23 cellular contexts compared by ENCODE assay signal in the genomic region with DNA sequence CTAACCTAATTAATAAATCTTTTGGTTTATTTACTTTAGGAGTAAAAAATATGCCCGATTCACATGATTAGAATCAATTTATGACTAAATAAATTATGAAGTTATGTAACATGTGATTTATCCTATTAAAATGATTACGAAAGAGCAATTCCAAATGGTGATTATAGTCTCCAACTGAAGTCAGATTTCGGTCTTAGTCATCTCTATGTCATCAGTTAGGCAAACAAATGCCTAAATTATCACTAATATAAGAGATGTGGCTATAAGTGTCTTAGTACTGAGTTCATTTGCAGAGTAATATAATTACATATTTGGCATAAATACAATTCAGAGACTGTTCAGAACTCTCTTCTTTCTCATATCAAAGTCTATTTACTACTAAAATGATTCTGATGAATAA.
DNase-seq lines count a peak whose midpoint lies in the region; ATAC-seq, FAIRE-seq and TF ChIP-seq lines count a peak whose summit lies in the region.
"Had no signal": no experiment of that assay in that cellular context is flagged by ENCODE, and none has a peak within 500 bp of the region (broad histone marks: within the 10 kb centered on the region; RNA-seq: fewer than 3 reads in every experiment).

No MANE protein-coding gene starts in this region.

- H3K4me1 Mint-ChIP-seq in activated CD8-positive, alpha-beta memory T cell treated with anti-CD3 and anti-CD28 coated beads, Interleukin-2, amount 10 ng/mL, durations not matched to agents 7 days and 5 days, result no peaks in the 10 kb centered on the region
- H3K4me1 Mint-ChIP-seq: activated naive CD4-positive, alpha-beta T cell treated with anti-CD3 and anti-CD28 coated beads, Interleukin-2, amount 50 U/mL, for 24 hours had no signal

- FAIRE-seq in bronchial epithelial cell (lab: Jason Lieb, UNC) (no peak), islet of Langerhans (lab: Jason Lieb, UNC) (peak; percentile 88)
- FAIRE-seq: G401.6, GM12891 had no signal

- no peak for TF ChIP-seq CTCF in bronchial epithelial cell (IDR thresholded peaks at IDR 0.05; ENCODE audit: insufficient read depth, low read length, severe bottlenecking)

- H3K9me3 Mint-ChIP-seq in activated CD8-positive, alpha-beta memory T cell treated with anti-CD3 and anti-CD28 coated beads, Interleukin-2, amount 10 ng/mL, durations not matched to agents 7 days and 5 days (ENCODE audit: low read depth), result no peaks in the 10 kb centered on the region
- H3K9me3 Mint-ChIP-seq: activated CD8-positive, alpha-beta T cell treated with anti-CD3 and anti-CD28 coated beads for 36 hours; activated naive CD4-positive, alpha-beta T cell treated with anti-CD3 and anti-CD28 coated beads, Interleukin-2, amount 50 U/mL, for 24 hours; type B pancreatic cell had no signal

- no peaks in the 10 kb centered on the region for H3K36me3 Mint-ChIP-seq in activated CD8-positive, alpha-beta memory T cell treated with anti-CD3 and anti-CD28 coated beads, Interleukin-2, amount 10 ng/mL, durations not matched to agents 7 days and 5 days
- H3K36me3 Mint-ChIP-seq: activated naive CD4-positive, alpha-beta T cell treated with anti-CD3 and anti-CD28 coated beads, Interleukin-2, amount 50 U/mL, for 24 hours; type B pancreatic cell had no signal

- CTCF ChIA-PET in activated CD8-positive, alpha-beta memory T cell treated with anti-CD3 and anti-CD28 coated beads, Interleukin-2, amount 10 ng/mL, durations not matched to agents 7 days and 5 days (lab: Charles Lee), result no interaction called here

- H3K27ac Mint-ChIP-seq in activated CD8-positive, alpha-beta memory T cell treated with anti-CD3 and anti-CD28 coated beads, Interleukin-2, amount 10 ng/mL, durations not matched to agents 7 days and 5 days, result no peak overlapping the region
- H3K27ac Mint-ChIP-seq: activated CD8-positive, alpha-beta T cell treated with anti-CD3 and anti-CD28 coated beads for 36 hours; activated naive CD4-positive, alpha-beta T cell treated with anti-CD3 and anti-CD28 coated beads, Interleukin-2, amount 50 U/mL, for 24 hours; type B pancreatic cell had no signal

- no peak overlapping the region for H3K4me3 ChIP-seq in bronchial epithelial cell (ENCODE audit: low read depth, low read length)
- H3K4me3 ChIP-seq: dorsolateral prefrontal cortex had no signal

- peaks cover 10% of the 10 kb centered on the region for H3K27me3 Mint-ChIP-seq in activated CD8-positive, alpha-beta memory T cell treated with anti-CD3 and anti-CD28 coated beads, Interleukin-2, amount 10 ng/mL, durations not matched to agents 7 days and 5 days

- H3K36me3 ChIP-seq in bronchial epithelial cell (ENCODE audit: control insufficient read depth, insufficient read depth, low read length), result no peaks in the 10 kb centered on the region
- H3K36me3 ChIP-seq: brain microvascular endothelial cell had no signal

- no peak overlapping the region for H3K4me3 Mint-ChIP-seq in activated CD8-positive, alpha-beta memory T cell treated with anti-CD3 and anti-CD28 coated beads, Interleukin-2, amount 10 ng/mL, durations not matched to agents 7 days and 5 days
- H3K4me3 Mint-ChIP-seq: activated CD8-positive, alpha-beta T cell treated with anti-CD3 and anti-CD28 coated beads for 36 hours; activated naive CD4-positive, alpha-beta T cell treated with anti-CD3 and anti-CD28 coated beads, Interleukin-2, amount 50 U/mL, for 24 hours; type B pancreatic cell had no signal

- DNase-seq in AG08396 (ENCODE audit: low spot score) (peak; percentile 18), NCI-H1105 (lab: John Stamatoyannopoulos, UW) (peak; percentile 31), bronchial epithelial cell (ENCODE audit: low read depth) (peak; percentile 89), superior temporal gyrus (ENCODE audit: extremely low spot score) (no peak)
- no peak for DNase-seq in activated CD8-positive, alpha-beta memory T cell treated with anti-CD3 and anti-CD28 coated beads, Interleukin-2, amount 10 ng/mL, durations not matched to agents 7 days and 5 days
- no peak for DNase-seq in stimulated activated naive CD8-positive, alpha-beta T cell treated with anti-CD3 and anti-CD28 coated beads, Interleukin-15, Interleukin-2, amounts not matched to agents 100 U/mL and 50 U/mL, for 24 hours
- DNase-seq: activated CD4-positive, CD25-positive, alpha-beta regulatory T cell; activated CD8-positive, alpha-beta T cell treated with anti-CD3 and anti-CD28 coated beads for 36 hours; activated T-cell treated with anti-CD3 and anti-CD28 coated beads, Interleukin-2, amount 50 U/mL, for 48 hours; brain microvascular endothelial cell; dorsolateral prefrontal cortex; hypothalamus; KG1; NCI-H1048; NCI-H2107; NCI-H748 treated with DMSO at 0.1 percent for 48 hours; stimulated activated naive CD4-positive, alpha-beta T cell had no signal

- no peaks in the 10 kb centered on the region for H3K27me3 ChIP-seq in bronchial epithelial cell (ENCODE audit: control insufficient read depth, insufficient read depth, low read length)
- H3K27me3 ChIP-seq: brain microvascular endothelial cell, dorsolateral prefrontal cortex had no signal

- no peak for ATAC-seq in activated CD8-positive, alpha-beta memory T cell treated with anti-CD3 and anti-CD28 coated beads, Interleukin-2, amount 10 ng/mL, durations not matched to agents 7 days and 5 days
- no peak for ATAC-seq in HG03039 (IDR thresholded peaks at IDR 0.05; ENCODE audit: unreplicated experiment)
- no peak for ATAC-seq in stimulated activated naive CD8-positive, alpha-beta T cell treated with anti-CD3 and anti-CD28 coated beads, Interleukin-15, Interleukin-2, amounts not matched to agents 100 U/mL and 50 U/mL, for 24 hours
- ATAC-seq: activated CD8-positive, alpha-beta T cell treated with anti-CD3 and anti-CD28 coated beads for 36 hours had no signal

Comparison
In these comparisons a context has a peak if more than half of its experiments do, and no peak if none do; other contexts are left out.
1. DNase-seq: peak in AG08396 (single experiment), NCI-H1105 (single experiment) and bronchial epithelial cell (single experiment); none in activated CD8-positive, alpha-beta memory T cell treated with anti-CD3 and anti-CD28 coated beads, Interleukin-2, amount 10 ng/mL, durations not matched to agents 7 days and 5 days (single experiment), superior temporal gyrus (single experiment) and stimulated activated naive CD8-positive, alpha-beta T cell treated with anti-CD3 and anti-CD28 coated beads, Interleukin-15, Interleukin-2, amounts not matched to agents 100 U/mL and 50 U/mL, for 24 hours (single experiment).